ENCODE assay signal across 26 cellular contexts in genomic region chr9:80185112-80185738, GRCh38.
A peak's percentile ranks its signal among the peaks of the same experiment; 100 is the strongest.
DNase-seq lines count a peak whose midpoint lies in the region; ATAC-seq, FAIRE-seq and TF ChIP-seq lines count a peak whose summit lies in the region.
"Had no signal": no experiment of that assay in that cellular context is flagged by ENCODE, and none has a peak within 500 bp of the region (broad histone marks: within the 10 kb centered on the region; RNA-seq: fewer than 3 reads in every experiment).

No MANE protein-coding gene starts in this region.

- ATAC-seq in right cardiac atrium (no peak), left cardiac atrium (no peak), left lobe of liver (no peak)
- ATAC-seq: GM12878 had no signal

- DNase-seq in right cardiac atrium = peak in 2 of 3 donors; percentile 28 to 48
- DNase-seq in left cardiac atrium = no peak
- DNase-seq in kidney = peak; percentile 43
- no peak for DNase-seq in neuronal stem cell (ENCODE audit: low spot score)
- DNase-seq in NCI-H748 treated with DMSO at 0.1 percent for 48 hours (lab: John Stamatoyannopoulos, UW) = no peak
- no peak for DNase-seq in NCI-H526 (lab: John Stamatoyannopoulos, UW)
- DNase-seq in left lobe of liver (ENCODE audit: low spot score) = no peak
- DNase-seq: 8988T; ACHN; BE2C; C1 segment of cervical spinal cord; CD4-positive, alpha-beta memory T cell; CD4-positive, CD25-positive, alpha-beta regulatory T cell; COR-L47; DMS 273 treated with DMSO at 0.1 percent for 48 hours; DMS153; DMS53; DMS79; DND-41; EL; GDM1 had no signal

- no peak for FAIRE-seq in kidney (lab: Jason Lieb, UNC)
- FAIRE-seq: A204.1, GM12878, GM12892, GM18507 had no signal

- no peak overlapping the region for H3K23ac ChIP-seq in neuronal stem cell (ENCODE audit: low read depth, low read length, poor library complexity)

- H3K4ac ChIP-seq in neuronal stem cell (ENCODE audit: low read length) = no peak overlapping the region

- H2AFZ ChIP-seq in neuronal stem cell (ENCODE audit: low read length) = no peak overlapping the region

- H2BK5ac ChIP-seq in neuronal stem cell (ENCODE audit: low read length) = no peak overlapping the region

- 97% methylated on average over 27 of the region's 27 CpGs for WGBS in right cardiac atrium
- WGBS in neuronal stem cell (ENCODE audit: extremely low coverage in 2 of 2, insufficient read length in 2 of 2, insufficient replicate concordance in 1 of 2), 2 donors = no CpG with 5 or more reads among the region's 27 CpGs

- H3K9me3 ChIP-seq in right cardiac atrium (ENCODE audit: control insufficient read depth, low read length) = no peaks in the 10 kb centered on the region
- peaks cover 0 to 4% of the 10 kb centered on the region in 2 donors for H3K9me3 ChIP-seq in kidney (ENCODE audit: control insufficient read depth in 1 of 2, low read length in 2 of 2)
- peaks cover 0 to 7% of the 10 kb centered on the region in 2 donors for H3K9me3 ChIP-seq in neuronal stem cell (replicated peaks in 1 of 2; ENCODE audit: control insufficient read depth in 2 of 2, insufficient read depth in 1 of 2, low read depth in 1 of 2, low read length in 2 of 2)
- H3K9me3 ChIP-seq: BE2C had no signal

- H2BK120ac ChIP-seq in neuronal stem cell (ENCODE audit: low read depth, low read length) = no peak overlapping the region

- no peak overlapping the region for H3K4me3 ChIP-seq in right cardiac atrium (ENCODE audit: low read length)
- no peak overlapping the region for H3K4me3 ChIP-seq in kidney (ENCODE audit: low read length in 2 of 2)
- no peak overlapping the region for H3K4me3 ChIP-seq in neuronal stem cell (ENCODE audit: low read length in 2 of 2)
- H3K4me3 ChIP-seq: BLaER1, GM12878 had no signal

- H2BK15ac ChIP-seq in neuronal stem cell (ENCODE audit: low read length) = no peak overlapping the region

- H2AK5ac ChIP-seq in neuronal stem cell (ENCODE audit: low read depth, low read length) = no peak overlapping the region

- H3K14ac ChIP-seq in neuronal stem cell (ENCODE audit: low read length) = no peak overlapping the region

- intact Hi-C loops in right cardiac atrium (cut with DNase I) = no loop called here
- intact Hi-C loops in left cardiac atrium (cut with DNase I) = no loop called here
- intact Hi-C loops in kidney (cut with DNase I) = no loop called here

- H3K4me1 ChIP-seq in right cardiac atrium (ENCODE audit: control insufficient read depth, insufficient read depth, low read length) = no peaks in the 10 kb centered on the region
- no peaks in the 10 kb centered on the region for H3K4me1 ChIP-seq in kidney (ENCODE audit: control insufficient read depth in 1 of 2, insufficient read depth in 1 of 2, low read depth in 1 of 2, low read length in 2 of 2)
- no peaks in the 10 kb centered on the region for H3K4me1 ChIP-seq in neuronal stem cell (ENCODE audit: control insufficient read depth in 2 of 2, insufficient read depth in 1 of 2, low read depth in 1 of 2, low read length in 2 of 2)
- H3K4me1 ChIP-seq: BE2C had no signal

- no peak overlapping the region for H4K8ac ChIP-seq in neuronal stem cell (ENCODE audit: low read depth, low read length)

- H3K36me3 ChIP-seq in kidney (ENCODE audit: control insufficient read depth in 1 of 2, insufficient read depth in 2 of 2, low read length in 2 of 2) = no peaks in the 10 kb centered on the region
- no peaks in the 10 kb centered on the region for H3K36me3 ChIP-seq in neuronal stem cell (replicated peaks in 1 of 2; ENCODE audit: control insufficient read depth in 2 of 2, insufficient read depth in 2 of 2, low read length in 2 of 2)
- H3K36me3 ChIP-seq: BE2C, BLaER1 had no signal

- H3K27me3 ChIP-seq in right cardiac atrium (ENCODE audit: control insufficient read depth, insufficient read depth) (no peaks in the 10 kb centered on the region), neuronal stem cell (ENCODE audit: control insufficient read depth in 3 of 3, insufficient read depth in 3 of 3, low read depth in 1 of 3, low read length in 3 of 3) (no peaks in the 10 kb centered on the region)
- H3K27me3 ChIP-seq: BE2C, BLaER1 had no signal

- H3K18ac ChIP-seq in neuronal stem cell (ENCODE audit: low read length) = peak overlapping the region; percentile 38

- TF ChIP-seq CTCF in kidney (IDR thresholded peaks at IDR 0.05; ENCODE audit: borderline replicate concordance, extremely low read depth, insufficient read depth) = no peak

- no peak overlapping the region for H3K4me2 ChIP-seq in neuronal stem cell (ENCODE audit: insufficient read depth, low read length, poor library complexity, severe bottlenecking)
- H3K4me2 ChIP-seq: BLaER1 had no signal

- H3K27ac ChIP-seq in right cardiac atrium (ENCODE audit: low read length) (no peak overlapping the region), kidney (ENCODE audit: low read depth in 2 of 2, low read length in 2 of 2) (no peak overlapping the region), neuronal stem cell (replicated peaks; ENCODE audit: low read length) (no peak overlapping the region)
- H3K27ac ChIP-seq: BLaER1 had no signal

- H4K91ac ChIP-seq in neuronal stem cell (ENCODE audit: low read depth, low read length, poor library complexity) = no peak overlapping the region

- no peak overlapping the region for H3K9ac ChIP-seq in kidney (ENCODE audit: low read length in 2 of 2)
- H3K9ac ChIP-seq in neuronal stem cell (ENCODE audit: low read depth, low read length, poor library complexity) = no peak overlapping the region
- H3K9ac ChIP-seq: BLaER1 had no signal

- no peaks in the 10 kb centered on the region for H3K79me1 ChIP-seq in neuronal stem cell (ENCODE audit: low read depth, low read length)

- H2BK12ac ChIP-seq in neuronal stem cell (ENCODE audit: low read length) = no peak overlapping the region

Comparison
In these comparisons a context has a peak if more than half of its experiments do, and no peak if none do; other contexts are left out.
1. DNase-seq: peak in right cardiac atrium (2 of 3) and kidney (single experiment); none in left cardiac atrium (single experiment), neuronal stem cell (single experiment), NCI-H748 treated with DMSO at 0.1 percent for 48 hours (single experiment), NCI-H526 (0 of 2) and left lobe of liver (single experiment).